In genomic region chr11:8360086-8360828, GRCh38 we compare ENCODE assay signal across 28 cellular contexts.
DNase-seq lines count a peak whose midpoint lies in the region; ATAC-seq and TF ChIP-seq lines count a peak whose summit lies in the region.
"Had no signal": no experiment of that assay in that cellular context is flagged by ENCODE, and none has a peak within 500 bp of the region (broad histone marks: within the 10 kb centered on the region; RNA-seq: fewer than 3 reads in every experiment).

No MANE protein-coding gene starts in this region.

- peaks cover 12% of the 10 kb centered on the region for H3K4me1 ChIP-seq in body of pancreas
- H3K4me1 ChIP-seq: psoas muscle, tibial artery had no signal

- H3K4me1 Mint-ChIP-seq in activated T-helper 2 cell treated with anti-CD3 and anti-CD28 coated beads, Interferon-gamma antibody, Interleukin-2, Interleukin-4, amounts not matched to agents 10 μg/mL and 5 μg/mL and 100 μg/mL, durations not matched to agents 14 hours and 24 hours and 36 hours (ENCODE audit: low read depth) = no peaks in the 10 kb centered on the region
- H3K4me1 Mint-ChIP-seq: activated naive CD8-positive, alpha-beta T cell treated with anti-CD3 and anti-CD28 coated beads, Interleukin-2, amount 10 ng/mL, durations not matched to agents 7 days and 5 days; CD4-positive, CD25-positive, alpha-beta regulatory T cell; stimulated activated naive CD8-positive, alpha-beta T cell treated with anti-CD3 and anti-CD28 coated beads, Interleukin-15, amount 100 ng/mL, for 72 hours had no signal

- no peak overlapping the region for H3K27ac Mint-ChIP-seq in activated T-helper 2 cell treated with anti-CD3 and anti-CD28 coated beads, Interferon-gamma antibody, Interleukin-2, Interleukin-4, amounts not matched to agents 10 μg/mL and 5 μg/mL and 100 μg/mL, durations not matched to agents 14 hours and 24 hours and 36 hours
- H3K27ac Mint-ChIP-seq: activated naive CD8-positive, alpha-beta T cell treated with anti-CD3 and anti-CD28 coated beads, Interleukin-2, amount 10 ng/mL, durations not matched to agents 7 days and 5 days; CD4-positive, CD25-positive, alpha-beta regulatory T cell; naive thymus-derived CD8-positive, alpha-beta T cell had no signal

- intact Hi-C loops in body of pancreas (cut with DNase I) = no loop called here
- intact Hi-C loops in activated T-helper 2 cell treated with anti-CD3 and anti-CD28 coated beads, Interferon-gamma antibody, Interleukin-2, Interleukin-4, amounts not matched to agents 10 μg/mL and 5 μg/mL and 100 μg/mL, durations not matched to agents 14 hours and 24 hours and 36 hours (cut with micrococcal nuclease) = no loop called here

- no peaks in the 10 kb centered on the region for H3K9me3 Mint-ChIP-seq in activated T-helper 2 cell treated with anti-CD3 and anti-CD28 coated beads, Interferon-gamma antibody, Interleukin-2, Interleukin-4, amounts not matched to agents 10 μg/mL and 5 μg/mL and 100 μg/mL, durations not matched to agents 14 hours and 24 hours and 36 hours
- H3K9me3 Mint-ChIP-seq: activated naive CD8-positive, alpha-beta T cell treated with anti-CD3 and anti-CD28 coated beads, Interleukin-2, amount 10 ng/mL, durations not matched to agents 7 days and 5 days; CD4-positive, CD25-positive, alpha-beta regulatory T cell; naive thymus-derived CD8-positive, alpha-beta T cell; stimulated activated naive CD8-positive, alpha-beta T cell treated with anti-CD3 and anti-CD28 coated beads, Interleukin-15, amount 100 ng/mL, for 72 hours had no signal

- DNase-seq in NCI-H69 (lab: John Stamatoyannopoulos, UW) = peak; percentile 31
- peak; percentile 66 to 86 (median 78) for DNase-seq in body of pancreas
- peak; percentile 67 for DNase-seq in left lobe of liver (ENCODE audit: low spot score)
- no peak for DNase-seq in retinal pigment epithelial cell (ENCODE audit: low read depth)
- DNase-seq in NCI-H510A (lab: John Stamatoyannopoulos, UW) = no peak
- DNase-seq in activated T-helper 2 cell treated with anti-CD3 and anti-CD28 coated beads, Interferon-gamma antibody, Interleukin-2, Interleukin-4, amounts not matched to agents 10 μg/mL and 5 μg/mL and 100 μg/mL, durations not matched to agents 14 hours and 24 hours and 36 hours (ENCODE audit: low spot score) = no peak
- no peak for DNase-seq in NCI-H1105 (lab: John Stamatoyannopoulos, UW)
- DNase-seq: activated CD4-positive, alpha-beta T cell treated with anti-CD3 and anti-CD28 coated beads for 4 hours; activated naive CD8-positive, alpha-beta T cell treated with anti-CD3 and anti-CD28 coated beads, Interleukin-2, amount 10 ng/mL, durations not matched to agents 7 days and 5 days; CD4-positive, CD25-positive, alpha-beta regulatory T cell; cerebellar nuclear complex; DMS 273 treated with DMSO at 0.1 percent for 48 hours; effector CD8-positive, alpha-beta T cell; gastrocnemius medialis; KBM-7; mesenchymal stem cell; MV-4-11; NCI-H1694; NCI-H2171 treated with DMSO at 0.1 percent for 48 hours; NCI-H748 treated with DMSO at 0.1 percent for 48 hours; psoas muscle; SHP77; stimulated activated CD4-positive, alpha-beta T cell treated with anti-CD3 and anti-CD28 coated beads, Interleukin-12 subunit alpha, Interleukin-12 subunit beta, amount 100 ng/mL, for 4 hours; stimulated activated naive CD8-positive, alpha-beta T cell treated with anti-CD3 and anti-CD28 coated beads, Interleukin-15, amount 100 ng/mL, for 72 hours; T-helper 1 cell; tibial artery had no signal

- no peak overlapping the region for H3K27ac ChIP-seq in body of pancreas
- H3K27ac ChIP-seq: gastrocnemius medialis, psoas muscle, tibial artery had no signal

- H3K36me3 Mint-ChIP-seq in activated T-helper 2 cell treated with anti-CD3 and anti-CD28 coated beads, Interferon-gamma antibody, Interleukin-2, Interleukin-4, amounts not matched to agents 10 μg/mL and 5 μg/mL and 100 μg/mL, durations not matched to agents 14 hours and 24 hours and 36 hours (ENCODE audit: low read depth) = no peaks in the 10 kb centered on the region
- H3K36me3 Mint-ChIP-seq: activated naive CD8-positive, alpha-beta T cell treated with anti-CD3 and anti-CD28 coated beads, Interleukin-2, amount 10 ng/mL, durations not matched to agents 7 days and 5 days; CD4-positive, CD25-positive, alpha-beta regulatory T cell; naive thymus-derived CD8-positive, alpha-beta T cell had no signal

- TF ChIP-seq CTCF in body of pancreas (IDR thresholded peaks at IDR 0.05) = peak in 6 of 7 experiments; percentile 5 to 64 (median 52)
- TF ChIP-seq CTCF in retinal pigment epithelial cell (conservative IDR thresholded peaks at IDR 0.05; ENCODE audit: low read depth, low read length) = peak; percentile 25

- ATAC-seq in body of pancreas (peak; percentile 85), left lobe of liver (peak; percentile 97)
- ATAC-seq: esophagus mucosa; gastrocnemius medialis; naive thymus-derived CD8-positive, alpha-beta T cell; psoas muscle had no signal

- TF ChIP-seq POLR2A in body of pancreas (IDR thresholded peaks at IDR 0.05) = no peak

- no peaks in the 10 kb centered on the region for H3K36me3 ChIP-seq in body of pancreas (replicated peaks in 1 of 2; ENCODE audit: insufficient read depth in 1 of 2, low read depth in 2 of 2)
- H3K36me3 ChIP-seq: gastrocnemius medialis, tibial artery had no signal

- H3K4me3 ChIP-seq in body of pancreas (no peak overlapping the region), retinal pigment epithelial cell (ENCODE audit: low read length) (no peak overlapping the region)
- H3K4me3 ChIP-seq: gastrocnemius medialis, psoas muscle, tibial artery had no signal

- H3K27me3 Mint-ChIP-seq in activated T-helper 2 cell treated with anti-CD3 and anti-CD28 coated beads, Interferon-gamma antibody, Interleukin-2, Interleukin-4, amounts not matched to agents 10 μg/mL and 5 μg/mL and 100 μg/mL, durations not matched to agents 14 hours and 24 hours and 36 hours (ENCODE audit: low read depth) = no peaks in the 10 kb centered on the region
- H3K27me3 Mint-ChIP-seq: CD4-positive, CD25-positive, alpha-beta regulatory T cell had no signal

- no peaks in the 10 kb centered on the region for H3K27me3 ChIP-seq in body of pancreas

- WGBS in body of pancreas, 2 donors = 45 to 50% methylated on average over 6 to 9 of the region's 9 CpGs

- H3K9me3 ChIP-seq in body of pancreas = no peaks in the 10 kb centered on the region
- H3K9me3 ChIP-seq: gastrocnemius medialis, psoas muscle, tibial artery had no signal

- H3K4me3 Mint-ChIP-seq in activated T-helper 2 cell treated with anti-CD3 and anti-CD28 coated beads, Interferon-gamma antibody, Interleukin-2, Interleukin-4, amounts not matched to agents 10 μg/mL and 5 μg/mL and 100 μg/mL, durations not matched to agents 14 hours and 24 hours and 36 hours (ENCODE audit: low read depth) = no peak overlapping the region
- H3K4me3 Mint-ChIP-seq: activated naive CD8-positive, alpha-beta T cell treated with anti-CD3 and anti-CD28 coated beads, Interleukin-2, amount 10 ng/mL, durations not matched to agents 7 days and 5 days; CD4-positive, CD25-positive, alpha-beta regulatory T cell; naive thymus-derived CD8-positive, alpha-beta T cell; stimulated activated naive CD8-positive, alpha-beta T cell treated with anti-CD3 and anti-CD28 coated beads, Interleukin-15, amount 100 ng/mL, for 72 hours had no signal

Comparison
In these comparisons a context has a peak if more than half of its experiments do, and no peak if none do; other contexts are left out.
1. DNase-seq: peak in NCI-H69 (single experiment), body of pancreas (4 of 4) and left lobe of liver (single experiment); none in retinal pigment epithelial cell (single experiment), NCI-H510A (single experiment), activated T-helper 2 cell treated with anti-CD3 and anti-CD28 coated beads, Interferon-gamma antibody, Interleukin-2, Interleukin-4, amounts not matched to agents 10 μg/mL and 5 μg/mL and 100 μg/mL, durations not matched to agents 14 hours and 24 hours and 36 hours (single experiment) and NCI-H1105 (single experiment).